In the genomic region with DNA sequence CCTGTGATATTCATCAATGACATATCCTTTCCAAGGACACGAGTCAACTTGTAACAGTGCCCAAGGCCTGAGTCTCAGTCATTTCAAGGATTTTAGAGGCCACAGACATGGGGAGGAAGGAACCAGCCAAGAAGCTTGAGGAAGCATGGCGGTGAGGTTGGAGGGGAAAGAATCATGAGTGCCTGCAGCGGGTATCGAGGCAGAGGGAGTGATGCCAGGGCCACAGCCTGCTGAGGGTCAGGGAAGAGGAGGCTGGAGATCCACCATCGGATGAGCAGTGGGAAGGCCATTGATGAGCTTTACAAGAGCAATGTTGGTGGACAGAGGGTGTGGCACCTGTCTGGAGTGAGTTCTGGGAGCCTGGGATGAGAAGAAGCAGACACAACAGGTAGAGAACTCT, we compare ENCODE assay signal across 1 cellular context.
TF ChIP-seq lines count a peak whose summit lies in the region.

No MANE protein-coding gene starts in this region.

TF ChIP-seq in H1, 55 proteins besides CTCF, POLR2A, EP300 and RAD21:
- TF ChIP-seq CREB1 (IDR thresholded peaks at IDR 0.05) (no peak), KDM1A (IDR thresholded peaks at IDR 0.05; ENCODE audit: borderline replicate concordance, low read length) (no peak), CTBP2 (IDR thresholded peaks at IDR 0.05; ENCODE audit: borderline replicate concordance, insufficient read depth, insufficient read length, low read length) (no peak), TAF7 (optimal IDR thresholded peaks at IDR 0.05; ENCODE audit: borderline replicate concordance, low read depth, low read length) (no peak)
- TF ChIP-seq, protein P1, sequence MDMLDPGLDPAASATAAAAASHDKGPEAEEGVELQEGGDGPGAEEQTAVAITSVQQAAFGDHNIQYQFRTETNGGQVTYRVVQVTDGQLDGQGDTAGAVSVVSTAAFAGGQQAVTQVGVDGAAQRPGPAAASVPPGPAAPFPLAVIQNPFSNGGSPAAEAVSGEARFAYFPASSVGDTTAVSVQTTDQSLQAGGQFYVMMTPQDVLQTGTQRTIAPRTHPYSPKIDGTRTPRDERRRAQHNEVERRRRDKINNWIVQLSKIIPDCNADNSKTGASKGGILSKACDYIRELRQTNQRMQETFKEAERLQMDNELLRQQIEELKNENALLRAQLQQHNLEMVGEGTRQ (IDR thresholded peaks at IDR 0.05; ENCODE audit: low read length) = no peak
